In genomic region chr6:16950825-16951495, GRCh38 we compare ENCODE assay signal across 15 cellular contexts.
"Had no signal": no experiment of that assay in that cellular context is flagged by ENCODE, and none has a peak within 500 bp of the region (broad histone marks: within the 10 kb centered on the region; RNA-seq: fewer than 3 reads in every experiment).

No MANE protein-coding gene starts in this region.

- H3K9me3 Mint-ChIP-seq: activated CD4-positive, alpha-beta memory T cell treated with anti-CD3 and anti-CD28 coated beads for 36 hours; effector memory CD8-positive, alpha-beta T cell; natural killer cell treated with Interleukin-12 subunit alpha and Interleukin-12 subunit beta and Interleukin-15 and Interleukin-18, amount 100 ng/mL, for 72 hours had no signal

- H3K36me3 Mint-ChIP-seq: activated CD4-positive, alpha-beta memory T cell treated with anti-CD3 and anti-CD28 coated beads for 36 hours; natural killer cell treated with Interleukin-12 subunit alpha and Interleukin-12 subunit beta and Interleukin-15 and Interleukin-18, amount 100 ng/mL, for 72 hours had no signal

- ATAC-seq: effector memory CD8-positive, alpha-beta T cell; natural killer cell treated with Interleukin-12 subunit alpha and Interleukin-12 subunit beta and Interleukin-15 and Interleukin-18, amount 100 ng/mL, for 72 hours had no signal

- H3K4me3 Mint-ChIP-seq: activated CD4-positive, alpha-beta memory T cell treated with anti-CD3 and anti-CD28 coated beads for 36 hours; effector memory CD8-positive, alpha-beta T cell; natural killer cell treated with Interleukin-12 subunit alpha and Interleukin-12 subunit beta and Interleukin-15 and Interleukin-18, amount 100 ng/mL, for 72 hours had no signal

- H3K27ac Mint-ChIP-seq: activated CD4-positive, alpha-beta memory T cell treated with anti-CD3 and anti-CD28 coated beads for 36 hours; effector memory CD8-positive, alpha-beta T cell; natural killer cell treated with Interleukin-12 subunit alpha and Interleukin-12 subunit beta and Interleukin-15 and Interleukin-18, amount 100 ng/mL, for 72 hours had no signal

- DNase-seq: activated CD4-positive, alpha-beta memory T cell treated with anti-CD3 and anti-CD28 coated beads for 36 hours; activated CD4-positive, CD25-positive, alpha-beta regulatory T cell; activated CD8-positive, alpha-beta memory T cell treated with anti-CD3 and anti-CD28 coated beads, Interleukin-2, amount 50 U/mL, for 4 hours; activated effector memory CD4-positive, alpha-beta T cell treated with anti-CD3 and anti-CD28 coated beads, Interleukin-2, amount 50 U/mL, for 16 hours; dermis blood vessel endothelial cell; effector memory CD8-positive, alpha-beta T cell; foreskin melanocyte; kidney glomerular epithelial cell; mesendoderm; nucleus accumbens; posterior cingulate gyrus; stimulated activated CD4-positive, alpha-beta T cell treated with anti-CD3 and anti-CD28 coated beads, Interleukin-2, amount 100 ng/mL, for 48 hours; stimulated activated naive CD4-positive, alpha-beta T cell treated with Interleukin-2 at 50 U/mL for 16 hours; upper lobe of left lung had no signal
